Comparison of ENCODE assay signal across 8 cellular contexts in genomic region chr12:62466018-62466595, GRCh38. TPM values are rescaled to one million over a fixed set of nuclear protein-coding genes. Genes with fewer than 3 reads are reported as not detected.
DNase-seq lines count a peak whose midpoint lies in the region; ATAC-seq, FAIRE-seq and TF ChIP-seq lines count a peak whose summit lies in the region.

No MANE protein-coding gene starts in this region.

- peak in 1 of 3 donors; percentile 42 for DNase-seq in CD4-positive, CD25-positive, alpha-beta regulatory T cell
- peak in 1 of 2 experiments; percentile 20 for DNase-seq in PC-9
- peak in 36 of 58 donors; percentile 3 to 62 (median 31) for DNase-seq in anterior cingulate cortex (lab: John Stamatoyannopoulos, UW)
- DNase-seq in right atrium auricular region (ENCODE audit: low spot score), result peak; percentile 62
- no peak for DNase-seq in D721Med (ENCODE audit: insufficient read length, low spot score)

- H3K27ac ChIP-seq in CD4-positive, CD25-positive, alpha-beta regulatory T cell (ENCODE audit: insufficient read depth, low read length, poor library complexity, severe bottlenecking), result peak overlapping the region; percentile 92
- H3K27ac ChIP-seq in PC-9 (peak overlapping the region; percentile 4; the same call in 1 of the 2 replicates), right atrium auricular region (peak overlapping the region; percentile 85 to 94), parathyroid adenoma (peak overlapping the region; percentile 89)

- H3K4me1 Mint-ChIP-seq in CD4-positive, CD25-positive, alpha-beta regulatory T cell, result peaks cover 10 to 36% (median 23%) of the 10 kb centered on the region in 4 donors

- H3K36me3 ChIP-seq in CD4-positive, CD25-positive, alpha-beta regulatory T cell (ENCODE audit: control insufficient read depth, insufficient read depth, low read length), result no peaks in the 10 kb centered on the region
- H3K36me3 ChIP-seq in PC-9 (ENCODE audit: low read depth) (no peaks in the 10 kb centered on the region), right atrium auricular region (no peaks in the 10 kb centered on the region), parathyroid adenoma (ENCODE audit: control insufficient read depth, insufficient read depth, low read length) (no peaks in the 10 kb centered on the region)

- BruUV-seq in PC-9 (replicated peaks; lab: Mats Ljungman, UMichigan), result no TSS peak

- H2AFZ ChIP-seq in PC-9, result peak overlapping the region; percentile 96
- H2AFZ ChIP-seq in parathyroid adenoma, result peak overlapping the region; percentile 99

- no peaks in the 10 kb centered on the region for H3K27me3 Mint-ChIP-seq in CD4-positive, CD25-positive, alpha-beta regulatory T cell

- peak overlapping the region; percentile 96 for H3K4me3 ChIP-seq in CD4-positive, CD25-positive, alpha-beta regulatory T cell (ENCODE audit: low read depth, low read length)
- peak overlapping the region; percentile 81 for H3K4me3 ChIP-seq in PC-9
- H3K4me3 ChIP-seq in right atrium auricular region, result peak overlapping the region; percentile 96 to 97
- H3K4me3 ChIP-seq in parathyroid adenoma (ENCODE audit: low read depth, low read length), result peak overlapping the region; percentile 95

- H3K4me2 ChIP-seq in PC-9 (peak overlapping the region; percentile 86), parathyroid adenoma (ENCODE audit: low read length) (peak overlapping the region; percentile 77)

- TF ChIP-seq CTCF in PC-9 (conservative IDR thresholded peaks at IDR 0.05), result no peak
- TF ChIP-seq CTCF in right atrium auricular region (IDR thresholded peaks at IDR 0.05), result no peak
- TF ChIP-seq CTCF in parathyroid adenoma (IDR thresholded peaks at IDR 0.05), result no peak
- TF ChIP-seq CTCF in D721Med (IDR thresholded peaks at IDR 0.05; ENCODE audit: insufficient read depth, missing control alignments), result no peak

- FAIRE-seq in D721Med (lab: Jason Lieb, UNC), result no peak

- peaks cover 40% of the 10 kb centered on the region for H3K79me2 ChIP-seq in PC-9 (ENCODE audit: low read depth)
- peaks cover 18% of the 10 kb centered on the region for H3K79me2 ChIP-seq in parathyroid adenoma

- no peaks in the 10 kb centered on the region for H3K27me3 ChIP-seq in CD4-positive, CD25-positive, alpha-beta regulatory T cell (ENCODE audit: control insufficient read depth, insufficient read depth, low read length)
- H3K27me3 ChIP-seq in PC-9 (ENCODE audit: insufficient read depth, low read depth), result no peaks in the 10 kb centered on the region
- H3K27me3 ChIP-seq in right atrium auricular region, result no peaks in the 10 kb centered on the region
- H3K27me3 ChIP-seq in parathyroid adenoma (ENCODE audit: control insufficient read depth, insufficient read depth, low read length), result no peaks in the 10 kb centered on the region

- POLR2A ChIA-PET in PC-9 (lab: Charles Lee; ENCODE audit: unreplicated experiment), result no interaction called here

- H3K9me2 ChIP-seq in PC-9 (ENCODE audit: insufficient read depth), result no peaks in the 10 kb centered on the region

- H3K36me3 Mint-ChIP-seq in CD4-positive, CD25-positive, alpha-beta regulatory T cell, result no peaks in the 10 kb centered on the region

- intact Hi-C loops in PC-9 (cut with micrococcal nuclease; ENCODE audit: unreplicated experiment), result loop anchor here (10.0 kb wide), 1 partner anchor 201 kb away; the partner anchor contains the start of gene USP15

- ATAC-seq in CD4-positive, CD25-positive, alpha-beta regulatory T cell (ENCODE audit: low read depth in 2 of 2), result peak in 1 of 2 donors; percentile 1
- ATAC-seq in GM19023 (IDR thresholded peaks at IDR 0.05; ENCODE audit: unreplicated experiment) (peak; percentile 29), HG03139 (IDR thresholded peaks at IDR 0.05; ENCODE audit: unreplicated experiment) (peak; percentile 34)

- H3K4me3 Mint-ChIP-seq in CD4-positive, CD25-positive, alpha-beta regulatory T cell, result peak overlapping the region; percentile 88 to 97 (median 90)

- no peaks in the 10 kb centered on the region for H4K20me1 ChIP-seq in PC-9 (ENCODE audit: insufficient read depth)

- peaks cover 5% of the 10 kb centered on the region; the same call in 1 of the 2 replicates for H3F3A ChIP-seq in PC-9 (ENCODE audit: insufficient read depth, low read depth)

- H3K9ac ChIP-seq in parathyroid adenoma, result no peak overlapping the region

- H3K4me1 ChIP-seq in CD4-positive, CD25-positive, alpha-beta regulatory T cell (ENCODE audit: control insufficient read depth, insufficient read depth, low read length, poor library complexity, severe bottlenecking), result peaks cover 19% of the 10 kb centered on the region
- H3K4me1 ChIP-seq in PC-9 (replicated peaks; ENCODE audit: insufficient read depth) (peaks cover 18% of the 10 kb centered on the region), right atrium auricular region (peaks cover 0 to 27% of the 10 kb centered on the region in 2 donors), parathyroid adenoma (peaks cover 3% of the 10 kb centered on the region)

- H3K9me3 Mint-ChIP-seq in CD4-positive, CD25-positive, alpha-beta regulatory T cell, result peaks cover 0 to 15% (median 3%) of the 10 kb centered on the region in 7 donors

- peaks cover 7 to 8% of the 10 kb centered on the region in 2 experiments for H3K9me3 ChIP-seq in CD4-positive, CD25-positive, alpha-beta regulatory T cell (ENCODE audit: control insufficient read depth in 2 of 2, low read length in 2 of 2)
- H3K9me3 ChIP-seq in PC-9 (ENCODE audit: insufficient read depth, low read depth), result peaks cover 7% of the 10 kb centered on the region
- H3K9me3 ChIP-seq in right atrium auricular region, result no peaks in the 10 kb centered on the region
- no peaks in the 10 kb centered on the region for H3K9me3 ChIP-seq in parathyroid adenoma (ENCODE audit: control insufficient read depth, low read length)

- H3K27ac Mint-ChIP-seq in CD4-positive, CD25-positive, alpha-beta regulatory T cell, result peak overlapping the region; percentile 90 to 92 (median 90)

- CTCF ChIA-PET in PC-9 (lab: Charles Lee), result interaction anchor here (0.7 kb wide), 1 partner anchor 217 kb away, joined by 5 read pairs; no protein-coding TSS in a partner anchor

RNA-seq across cellular contexts. Expression of gene MON2, which starts 0.5 kb away (rescaled TPM):
- 70.1 TPM for total RNA-seq in CD4-positive, CD25-positive, alpha-beta regulatory T cell
- 10 to 100 TPM; 14.4 to 17.4 (median 15.6) TPM for polyA plus RNA-seq in CD4-positive, CD25-positive, alpha-beta regulatory T cell
- total RNA-seq in PC-9 (2021), result 32.8 and 42.1 TPM in 2 replicates
- total RNA-seq in right atrium auricular region, result 10 to 100 TPM; 14.3 to 16.5 TPM

Comparison
In these comparisons a context has a peak if more than half of its experiments do, and no peak if none do; other contexts are left out.
1. H3K27ac ChIP-seq: peak in every context shown above with its lines; median percentile 92 in CD4-positive, CD25-positive, alpha-beta regulatory T cell; 90 in right atrium auricular region; 89 in parathyroid adenoma; 4 in PC-9.